Comparison of ENCODE assay signal across 1 cellular context in genomic region chr19:10107254-10107653, GRCh38.
TF ChIP-seq lines count a peak whose summit lies in the region.

No MANE protein-coding gene starts in this region.

TF ChIP-seq in GM12878, 131 proteins besides CTCF, POLR2A, EP300 and RAD21:
- TF ChIP-seq WRNIP1 (IDR thresholded peaks at IDR 0.05; ENCODE audit: borderline replicate concordance, low read depth, low read length) (0 out of 2 replicates have a peak, but pooled peaks have one; percentile 38), SUZ12 (IDR thresholded peaks at IDR 0.05; ENCODE audit: unreplicated experiment) (no peak)
